Comparison of ENCODE assay signal across 16 cellular contexts in genomic region chr3:55951371-55951770, GRCh38.
DNase-seq lines count a peak whose midpoint lies in the region; ATAC-seq and TF ChIP-seq lines count a peak whose summit lies in the region.
"Had no signal": no experiment of that assay in that cellular context is flagged by ENCODE, and none has a peak within 500 bp of the region (broad histone marks: within the 10 kb centered on the region; RNA-seq: fewer than 3 reads in every experiment).

No MANE protein-coding gene starts in this region.

- H3K4me2 ChIP-seq in hepatocyte (peak overlapping the region; percentile 34), parathyroid adenoma (ENCODE audit: low read length) (peak overlapping the region; percentile 43)
- H3K4me2 ChIP-seq: A549, SK-N-SH had no signal

- CTCF ChIA-PET in HEK293T (lab: Yijun Ruan, JAX), result interaction anchor here (0.6 kb wide), 1 partner anchor 29 kb away, joined by 3 read pairs; no protein-coding TSS in a partner anchor

- H3K9me3 ChIP-seq in WERI-Rb-1 (ENCODE audit: severe bottlenecking), result no peaks in the 10 kb centered on the region
- no peaks in the 10 kb centered on the region for H3K9me3 ChIP-seq in hepatocyte (ENCODE audit: low read depth)
- H3K9me3 ChIP-seq in parathyroid adenoma (ENCODE audit: control insufficient read depth, low read length), result no peaks in the 10 kb centered on the region
- no peaks in the 10 kb centered on the region for H3K9me3 ChIP-seq in effector memory CD4-positive, alpha-beta T cell (ENCODE audit: control insufficient read depth, low read length)
- H3K9me3 ChIP-seq in upper lobe of right lung, result no peaks in the 10 kb centered on the region
- H3K9me3 ChIP-seq: A549, SK-N-SH had no signal

- 43% methylated on average over 4 of the region's 4 CpGs for WGBS in hepatocyte (ENCODE audit: low lambda C conversion rate, missing lambda C conversion rate)

- H3K27ac ChIP-seq in WERI-Rb-1 (no peak overlapping the region), hepatocyte (no peak overlapping the region), parathyroid adenoma (no peak overlapping the region), upper lobe of right lung (no peak overlapping the region)
- H3K27ac ChIP-seq in effector memory CD4-positive, alpha-beta T cell (ENCODE audit: insufficient read depth, low read length, poor library complexity, severe bottlenecking), result no peak overlapping the region
- H3K27ac ChIP-seq: A549 had no signal

- H4K20me1 ChIP-seq in hepatocyte (ENCODE audit: insufficient read depth, poor library complexity, severe bottlenecking), result no peaks in the 10 kb centered on the region

- ATAC-seq in upper lobe of right lung, result no peak
- ATAC-seq: A549 had no signal

- intact Hi-C loops in upper lobe of right lung (cut with DNase I), result no loop called here

- POLR2A ChIA-PET in HEK293T (lab: Yijun Ruan, JAX), result no interaction called here

- no peaks in the 10 kb centered on the region for H3K27me3 ChIP-seq in WERI-Rb-1 (ENCODE audit: insufficient read depth, low read depth, severe bottlenecking)
- H3K27me3 ChIP-seq in hepatocyte, result no peaks in the 10 kb centered on the region
- no peaks in the 10 kb centered on the region for H3K27me3 ChIP-seq in parathyroid adenoma (ENCODE audit: control insufficient read depth, insufficient read depth, low read length)
- H3K27me3 ChIP-seq in effector memory CD4-positive, alpha-beta T cell (replicated peaks; ENCODE audit: control insufficient read depth, insufficient read depth, low read length, poor library complexity, severe bottlenecking), result no peaks in the 10 kb centered on the region
- H3K27me3 ChIP-seq in upper lobe of right lung, result no peaks in the 10 kb centered on the region

- no peaks in the 10 kb centered on the region for H3K36me3 ChIP-seq in WERI-Rb-1
- H3K36me3 ChIP-seq in hepatocyte (replicated peaks; ENCODE audit: insufficient read depth, low read depth), result no peaks in the 10 kb centered on the region
- H3K36me3 ChIP-seq in parathyroid adenoma (ENCODE audit: control insufficient read depth, insufficient read depth, low read length), result no peaks in the 10 kb centered on the region
- H3K36me3 ChIP-seq in effector memory CD4-positive, alpha-beta T cell (ENCODE audit: control insufficient read depth, insufficient read depth, low read length), result no peaks in the 10 kb centered on the region
- H3K36me3 ChIP-seq in upper lobe of right lung, result no peaks in the 10 kb centered on the region

- no peaks in the 10 kb centered on the region for H3K9me2 ChIP-seq in hepatocyte (replicated peaks; ENCODE audit: insufficient read depth)
- H3K9me2 ChIP-seq: SK-N-SH had no signal

- H3K9ac ChIP-seq in parathyroid adenoma, result no peak overlapping the region
- H3K9ac ChIP-seq: SK-N-SH had no signal

- H2AFZ ChIP-seq in hepatocyte (no peak overlapping the region), parathyroid adenoma (peak overlapping the region; percentile 34)

- DNase-seq in HEK293T (ENCODE audit: extremely low spot score) (no peak), WERI-Rb-1 (peak; percentile 28), hepatocyte (ENCODE audit: low spot score) (no peak), COLO668 (lab: John Stamatoyannopoulos, UW; ENCODE audit: unreplicated experiment) (no peak), upper lobe of right lung (no peak)
- no peak for DNase-seq in effector memory CD4-positive, alpha-beta T cell
- DNase-seq: Calu3; CD4-positive, alpha-beta T cell; KG1; NCI-H187 treated with DMSO at 0.1 percent for 48 hours; NCI-H446; OCI-M1; Right ventricle myocardium superior; SK-N-SH had no signal

- no peak overlapping the region for H3K4me3 ChIP-seq in WERI-Rb-1 (ENCODE audit: low read depth, low read length)
- H3K4me3 ChIP-seq in hepatocyte, result no peak overlapping the region
- H3K4me3 ChIP-seq in parathyroid adenoma (ENCODE audit: low read depth, low read length), result peak overlapping the region; percentile 16
- H3K4me3 ChIP-seq in effector memory CD4-positive, alpha-beta T cell (ENCODE audit: insufficient read depth, low read depth, low read length, poor library complexity, severe bottlenecking), result no peak overlapping the region
- H3K4me3 ChIP-seq in upper lobe of right lung, result no peak overlapping the region
- H3K4me3 ChIP-seq: A549 had no signal

- TF ChIP-seq CTCF in WERI-Rb-1 (IDR thresholded peaks at IDR 0.05; ENCODE audit: low read depth, low read length), result no peak
- no peak for TF ChIP-seq CTCF in hepatocyte (IDR thresholded peaks at IDR 0.05; ENCODE audit: poor library complexity)
- no peak for TF ChIP-seq CTCF in parathyroid adenoma (IDR thresholded peaks at IDR 0.05)
- no peak for TF ChIP-seq CTCF in upper lobe of right lung (IDR thresholded peaks at IDR 0.05)

- H3K79me2 ChIP-seq in hepatocyte (no peaks in the 10 kb centered on the region), parathyroid adenoma (no peaks in the 10 kb centered on the region)

- H3K4me1 ChIP-seq in hepatocyte (ENCODE audit: insufficient read depth), result peaks cover 4% of the 10 kb centered on the region
- H3K4me1 ChIP-seq in parathyroid adenoma, result no peaks in the 10 kb centered on the region
- H3K4me1 ChIP-seq in effector memory CD4-positive, alpha-beta T cell (ENCODE audit: control insufficient read depth, insufficient read depth, low read length, poor library complexity, severe bottlenecking), result no peaks in the 10 kb centered on the region
- no peaks in the 10 kb centered on the region for H3K4me1 ChIP-seq in upper lobe of right lung
- H3K4me1 ChIP-seq: A549 had no signal

TF ChIP-seq in HEK293T, 16 proteins besides CTCF, POLR2A, EP300 and RAD21:
- TF ChIP-seq SP1 (IDR thresholded peaks at IDR 0.05), result no peak
- peak; percentile 61; the same call in 1 of the 2 replicates for TF ChIP-seq PKNOX1 (IDR thresholded peaks at IDR 0.05)
- TF ChIP-seq NFRKB (IDR thresholded peaks at IDR 0.05), result no peak
